Comparison of ENCODE assay signal across 22 cellular contexts in genomic region chr11:16827139-16827538, GRCh38.
"Had no signal": no experiment of that assay in that cellular context is flagged by ENCODE, and none has a peak within 500 bp of the region (broad histone marks: within the 10 kb centered on the region; RNA-seq: fewer than 3 reads in every experiment).

No MANE protein-coding gene starts in this region.

- H3K36me3 Mint-ChIP-seq: activated CD8-positive, alpha-beta memory T cell treated with anti-CD3 and anti-CD28 coated beads, Interleukin-2, amount 10 ng/mL, durations not matched to agents 7 days and 5 days had no signal

- H3K4me1 ChIP-seq: body of pancreas, parathyroid adenoma, right lobe of liver, tibial artery had no signal

- H3K4me3 Mint-ChIP-seq: activated CD4-positive, alpha-beta memory T cell treated with anti-CD3 and anti-CD28 coated beads for 36 hours; activated CD8-positive, alpha-beta memory T cell treated with anti-CD3 and anti-CD28 coated beads, Interleukin-2, amount 10 ng/mL, durations not matched to agents 7 days and 5 days; dendritic cell treated with granulocyte-macrophage colony-stimulating factor and Interleukin-4, amounts not matched to agents 40 ng/mL and 50 ng/mL, for 4 days; memory B cell; nephron had no signal

- ATAC-seq: activated CD8-positive, alpha-beta memory T cell treated with anti-CD3 and anti-CD28 coated beads, Interleukin-2, amount 10 ng/mL, durations not matched to agents 7 days and 5 days; body of pancreas; left colon had no signal

- H3K27me3 ChIP-seq: body of pancreas, heart left ventricle, right lobe of liver, tibial artery had no signal

- H3K27ac Mint-ChIP-seq: activated CD4-positive, alpha-beta memory T cell treated with anti-CD3 and anti-CD28 coated beads for 36 hours; activated CD8-positive, alpha-beta memory T cell treated with anti-CD3 and anti-CD28 coated beads, Interleukin-2, amount 10 ng/mL, durations not matched to agents 7 days and 5 days; dendritic cell treated with granulocyte-macrophage colony-stimulating factor and Interleukin-4, amounts not matched to agents 40 ng/mL and 50 ng/mL, for 4 days; memory B cell; nephron had no signal

- H3K27me3 Mint-ChIP-seq: activated CD4-positive, alpha-beta memory T cell treated with anti-CD3 and anti-CD28 coated beads for 36 hours; memory B cell had no signal

- H3K79me2 ChIP-seq: parathyroid adenoma had no signal

- H3K4me1 Mint-ChIP-seq: activated CD8-positive, alpha-beta memory T cell treated with anti-CD3 and anti-CD28 coated beads, Interleukin-2, amount 10 ng/mL, durations not matched to agents 7 days and 5 days; memory B cell; nephron had no signal

- H3K4me3 ChIP-seq: body of pancreas, heart left ventricle, right lobe of liver, SK-N-MC, skin epidermis, tibial artery had no signal

- H3K9ac ChIP-seq: parathyroid adenoma had no signal

- H3K9me3 Mint-ChIP-seq: activated CD4-positive, alpha-beta memory T cell treated with anti-CD3 and anti-CD28 coated beads for 36 hours; dendritic cell treated with granulocyte-macrophage colony-stimulating factor and Interleukin-4, amounts not matched to agents 40 ng/mL and 50 ng/mL, for 4 days; memory B cell; nephron had no signal

- DNase-seq: activated CD4-positive, alpha-beta memory T cell treated with anti-CD3 and anti-CD28 coated beads for 36 hours; activated CD4-positive, alpha-beta T cell treated with anti-CD3 and anti-CD28 coated beads for 4 hours; activated CD8-positive, alpha-beta memory T cell treated with anti-CD3 and anti-CD28 coated beads, Interleukin-2, amount 10 ng/mL, durations not matched to agents 7 days and 5 days; activated naive CD4-positive, alpha-beta T cell treated with Interleukin-2 at 50 U/mL for 16 hours; anterior cingulate cortex; body of pancreas; effector CD4-positive, alpha-beta T cell; heart left ventricle; islet precursor cell; left colon; right lobe of liver; stimulated activated CD4-positive, alpha-beta T cell treated with anti-CD3 and anti-CD28 coated beads, Interleukin-2, amount 100 ng/mL, for 48 hours; stimulated activated CD8-positive, alpha-beta memory T cell treated with anti-CD3 and anti-CD28 coated beads, Interleukin-4, amount 100 ng/mL, for 48 hours; stimulated activated naive CD4-positive, alpha-beta T cell treated with Interleukin-2 at 50 U/mL for 16 hours; substantia nigra; tibial artery had no signal

- H3K27ac ChIP-seq: body of pancreas, parathyroid adenoma, right lobe of liver, SK-N-MC, skin epidermis, tibial artery had no signal
